ENCODE assay signal across 17 cellular contexts in genomic region chr1:5718716-5719632, GRCh38.
A peak's percentile ranks its signal among the peaks of the same experiment; 100 is the strongest.
DNase-seq lines count a peak whose midpoint lies in the region; FAIRE-seq and TF ChIP-seq lines count a peak whose summit lies in the region.
"Had no signal": no experiment of that assay in that cellular context is flagged by ENCODE, and none has a peak within 500 bp of the region (broad histone marks: within the 10 kb centered on the region; RNA-seq: fewer than 3 reads in every experiment).

No MANE protein-coding gene starts in this region.

- H2AFZ ChIP-seq in H1 (ENCODE audit: low read length) = 0 out of 2 replicates have a peak overlapping the region, but pooled peaks have one; percentile 40

- H3K56ac ChIP-seq in H1 (replicated peaks; ENCODE audit: insufficient read length, low read depth, low read length) = no peak overlapping the region

- H3K4me1 Mint-ChIP-seq in neural crest cell = peaks cover 29% of the 10 kb centered on the region
- H3K4me1 Mint-ChIP-seq: activated CD8-positive, alpha-beta memory T cell treated with anti-CD3 and anti-CD28 coated beads, Interleukin-2, amount 10 ng/mL, durations not matched to agents 7 days and 5 days had no signal

- no peaks in the 10 kb centered on the region for H3K23me2 ChIP-seq in H1 (ENCODE audit: low read depth, low read length)

- no peak overlapping the region for H2BK5ac ChIP-seq in H1 (ENCODE audit: low read depth, low read length)

- BruUV-seq in A673 (replicated peaks; lab: Mats Ljungman, UMichigan) = no TSS peak

- H4K5ac ChIP-seq in H1 (ENCODE audit: insufficient read length, low read depth, low read length) = no peak overlapping the region

- no peak overlapping the region for H2AK5ac ChIP-seq in H1 (ENCODE audit: low read depth, low read length)

- peak; percentile 19; the same call in 1 of the 2 replicates for TF ChIP-seq CTCF in A673 (conservative IDR thresholded peaks at IDR 0.05; ENCODE audit: low read depth, low read length)
- TF ChIP-seq CTCF in H1 (IDR thresholded peaks at IDR 0.05; ENCODE audit: control extremely low read depth in 1 of 3, insufficient read depth in 1 of 3, low read depth in 1 of 3, low read length in 3 of 3) = peak; percentile 37 to 47 (median 42)
- no peak for TF ChIP-seq CTCF in neural crest cell (conservative IDR thresholded peaks at IDR 0.05)
- TF ChIP-seq CTCF in prostate gland (IDR thresholded peaks at IDR 0.05) = no peak

- no peak overlapping the region for H3K4me2 ChIP-seq in H1 (ENCODE audit: insufficient read depth in 1 of 2, low read depth in 2 of 2, low read length in 2 of 2)

- H3K18ac ChIP-seq in H1 (ENCODE audit: extremely low read depth, low read length) = no peak overlapping the region

- peak overlapping the region; percentile 72 for H3K4me3 Mint-ChIP-seq in neural crest cell
- H3K4me3 Mint-ChIP-seq: activated CD8-positive, alpha-beta memory T cell treated with anti-CD3 and anti-CD28 coated beads, Interleukin-2, amount 10 ng/mL, durations not matched to agents 7 days and 5 days; activated naive CD8-positive, alpha-beta T cell; CD4-positive, alpha-beta T cell had no signal

- H3K36me3 ChIP-seq in A673 (ENCODE audit: insufficient read depth, low read length, poor library complexity, severe bottlenecking) (no peaks in the 10 kb centered on the region), HUES6 (ENCODE audit: control insufficient read depth, insufficient read depth, low read length) (no peaks in the 10 kb centered on the region), H1 (ENCODE audit: control insufficient read depth in 2 of 4, insufficient read depth in 4 of 4, low read length in 3 of 4) (no peaks in the 10 kb centered on the region), prostate gland (no peaks in the 10 kb centered on the region)
- H3K36me3 ChIP-seq: SJCRH30 had no signal

- FAIRE-seq in H1 (lab: Jason Lieb, UNC) = no peak
- FAIRE-seq: urothelium cell line had no signal

- H3K9me3 ChIP-seq in A673 (ENCODE audit: low read depth, low read length, poor library complexity, severe bottlenecking) = no peaks in the 10 kb centered on the region
- peaks cover 13% of the 10 kb centered on the region for H3K9me3 ChIP-seq in HUES6 (ENCODE audit: control insufficient read depth, insufficient read depth, low read depth, low read length)
- peaks cover 6 to 9% of the 10 kb centered on the region in 2 experiments; a peak in 2 of 4 replicates for H3K9me3 ChIP-seq in H1 (ENCODE audit: insufficient read depth in 2 of 2, low read depth in 1 of 2, low read length in 1 of 2)
- H3K9me3 ChIP-seq in prostate gland = no peaks in the 10 kb centered on the region

- H2BK12ac ChIP-seq in H1 (ENCODE audit: low read depth, low read length) = peak overlapping the region; percentile 50; the same call in 1 of the 2 replicates

- WGBS in H1 (ENCODE audit: extremely low coverage in 1 of 2, insufficient coverage in 1 of 2, insufficient read length in 1 of 2, insufficient replicate concordance in 2 of 2, low coverage in 1 of 2, low lambda C conversion rate in 2 of 2, missing lambda C conversion rate in 1 of 2), 2 experiments = 75% methylated on average over 34 of the region's 35 CpGs; no CpG with 5 or more reads in 1 of the 2 experiments
- 77% methylated on average over 35 of the region's 35 CpGs for WGBS in prostate gland

- H3K27ac ChIP-seq in A673 (ENCODE audit: low read depth, low read length, poor library complexity, severe bottlenecking) (no peak overlapping the region), HUES6 (ENCODE audit: low read depth, low read length) (no peak overlapping the region), H1 (ENCODE audit: low read depth, low read length) (no peak overlapping the region), prostate gland (no peak overlapping the region)
- H3K27ac ChIP-seq: SJCRH30 had no signal

- TF ChIP-seq POLR2A in H1 (IDR thresholded peaks at IDR 0.05; ENCODE audit: control extremely low read depth in 1 of 2, low read depth in 2 of 2, low read length in 2 of 2) = no peak
- TF ChIP-seq POLR2A in prostate gland (IDR thresholded peaks at IDR 0.05) = no peak

- H3K27me3 ChIP-seq in A673 (replicated peaks; ENCODE audit: insufficient read depth, low read depth, low read length, poor library complexity) (no peaks in the 10 kb centered on the region), HUES6 (ENCODE audit: control insufficient read depth, insufficient read depth, low read length) (no peaks in the 10 kb centered on the region; the same call in 1 of the 2 replicates), H1 (replicated peaks in 1 of 4; ENCODE audit: control insufficient read depth in 3 of 4, extremely low read depth in 1 of 4, insufficient read depth in 3 of 4, low read length in 3 of 4) (peaks cover 0 to 2% (median 0%) of the 10 kb centered on the region in 4 experiments; a peak in 3 of 7 replicates), prostate gland (replicated peaks; ENCODE audit: insufficient read depth) (no peaks in the 10 kb centered on the region)

- intact Hi-C loops in A673 (cut with micrococcal nuclease; ENCODE audit: unreplicated experiment) (no loop called here), prostate gland (cut with DNase I) (no loop called here)

- in situ Hi-C loops in KBM-7 (cut with MboI; ENCODE audit: low pct_unique_long_range_greater_than_20kb, low sequenced_read_pairs) = no loop called here

- H3K4me3 ChIP-seq in A673 (ENCODE audit: low read depth, low read length, poor library complexity, severe bottlenecking) = no peak overlapping the region
- peak overlapping the region; percentile 21; the same call in 1 of the 2 replicates for H3K4me3 ChIP-seq in HUES6 (ENCODE audit: low read depth, low read length)
- H3K4me3 ChIP-seq in H1 (ENCODE audit: extremely low read depth in 1 of 4, insufficient read depth in 2 of 4, low read depth in 3 of 4, low read length in 4 of 4) = no peak overlapping the region
- H3K4me3 ChIP-seq in prostate gland = no peak overlapping the region
- H3K4me3 ChIP-seq: SJCRH30 had no signal

- no peaks in the 10 kb centered on the region for H3K36me3 Mint-ChIP-seq in neural crest cell (ENCODE audit: low read depth)
- H3K36me3 Mint-ChIP-seq: activated CD8-positive, alpha-beta memory T cell treated with anti-CD3 and anti-CD28 coated beads, Interleukin-2, amount 10 ng/mL, durations not matched to agents 7 days and 5 days had no signal

- H2BK20ac ChIP-seq in H1 (ENCODE audit: low read length) = no peak overlapping the region

- H3K79me1 ChIP-seq in H1 (ENCODE audit: low read depth, low read length) = no peaks in the 10 kb centered on the region

- no peak overlapping the region for H4K8ac ChIP-seq in H1 (ENCODE audit: extremely low read depth, insufficient read depth, low read length)

- no peak overlapping the region for H2BK120ac ChIP-seq in H1 (replicated peaks; ENCODE audit: low read depth, low read length)

- H3K14ac ChIP-seq in H1 (ENCODE audit: insufficient read length) = no peak overlapping the region

- H3K23ac ChIP-seq in H1 (ENCODE audit: insufficient read length) = no peak overlapping the region

- H3K9ac ChIP-seq in HUES6 (ENCODE audit: low read length) = no peak overlapping the region
- no peak overlapping the region for H3K9ac ChIP-seq in H1 (replicated peaks in 1 of 4; ENCODE audit: extremely low read depth in 1 of 4, low read depth in 3 of 4, low read length in 3 of 4)

- POLR2A ChIA-PET in A673 (lab: Charles Lee; ENCODE audit: low non-redundant PET) = no interaction called here
- POLR2A ChIA-PET in H1 (lab: Charles Lee; ENCODE audit: partially characterized antibody) = no interaction called here

- H3K4me1 ChIP-seq in A673 (ENCODE audit: insufficient read depth, low read length, poor library complexity, severe bottlenecking) (no peaks in the 10 kb centered on the region), HUES6 (ENCODE audit: control insufficient read depth, insufficient read depth, low read length) (peaks cover 24% of the 10 kb centered on the region), H1 (replicated peaks in 1 of 4; ENCODE audit: control insufficient read depth in 3 of 4, insufficient read depth in 4 of 4, low read length in 3 of 4) (peaks cover 3 to 18% (median 13%) of the 10 kb centered on the region in 4 experiments), prostate gland (replicated peaks) (no peaks in the 10 kb centered on the region)
- H3K4me1 ChIP-seq: SJCRH30 had no signal

- H3K27me3 Mint-ChIP-seq in neural crest cell (ENCODE audit: low read depth) = no peaks in the 10 kb centered on the region

- H3K4ac ChIP-seq in H1 (replicated peaks; ENCODE audit: insufficient read length, low read depth, low read length) = no peak overlapping the region

- no peak for DNase-seq in A673 (ENCODE audit: low spot score)
- DNase-seq in H1 (ENCODE audit: low read depth in 1 of 2, low spot score in 2 of 2) = no peak
- peak; percentile 37 for DNase-seq in neural crest cell (ENCODE audit: low read depth, low spot score)
- DNase-seq in DMS79 (lab: John Stamatoyannopoulos, UW) = no peak
- DNase-seq in KBM-7 = no peak
- DNase-seq in prostate gland (ENCODE audit: low spot score) = no peak
- DNase-seq in cerebellar nuclear complex (lab: John Stamatoyannopoulos, UW) = no peak
- DNase-seq: activated CD8-positive, alpha-beta memory T cell treated with anti-CD3 and anti-CD28 coated beads, Interleukin-2, amount 10 ng/mL, durations not matched to agents 7 days and 5 days; CD4-positive, alpha-beta T cell; left ventricle myocardium superior; NCI-H1105 treated with DMSO at 0.1 percent for 48 hours; PC-3; SJCRH30; stimulated activated CD4-positive, alpha-beta T cell treated with anti-CD3 and anti-CD28 coated beads, Interleukin-1b, Interleukin-23, amount 100 ng/mL, for 48 hours had no signal

- CTCF ChIA-PET in A673 (lab: Charles Lee) = no interaction called here
- CTCF ChIA-PET in H1 (lab: Charles Lee; ENCODE audit: partially characterized antibody) = interaction anchor here (0.8 to 8.8 kb wide), 8 partner anchors 10 to 209 kb away, joined by 3 to 40 read pairs (median 4); no protein-coding TSS in a partner anchor

- TF ChIP-seq RAD21 in H1 (IDR thresholded peaks at IDR 0.05 in 1 of 2, conservative IDR thresholded peaks at IDR 0.05 in 1 of 2; ENCODE audit: low read depth in 2 of 2, low read length in 2 of 2) = peak; percentile 61 to 67

- no peaks in the 10 kb centered on the region for H3K79me2 ChIP-seq in H1 (ENCODE audit: control insufficient read depth in 1 of 2, insufficient read depth in 2 of 2, low read length in 2 of 2)

- peak overlapping the region; percentile 56 for H4K91ac ChIP-seq in H1 (replicated peaks; ENCODE audit: insufficient read length, low read length)

- H3K9me3 Mint-ChIP-seq in neural crest cell = peaks cover 4% of the 10 kb centered on the region

- TF ChIP-seq EP300 in H1 (IDR thresholded peaks at IDR 0.05; ENCODE audit: borderline replicate concordance in 1 of 2, low read depth in 2 of 2, low read length in 2 of 2) = no peak

- no peak overlapping the region for H2BK15ac ChIP-seq in H1 (ENCODE audit: low read length)

- no peak overlapping the region for H3K27ac Mint-ChIP-seq in neural crest cell (ENCODE audit: unreplicated experiment)
- H3K27ac Mint-ChIP-seq: activated CD8-positive, alpha-beta memory T cell treated with anti-CD3 and anti-CD28 coated beads, Interleukin-2, amount 10 ng/mL, durations not matched to agents 7 days and 5 days; activated naive CD8-positive, alpha-beta T cell; CD4-positive, alpha-beta T cell had no signal

- H4K20me1 ChIP-seq in H1 (replicated peaks in 1 of 2; ENCODE audit: control insufficient read depth in 1 of 2, insufficient read depth in 2 of 2, low read length in 2 of 2) = no peaks in the 10 kb centered on the region

Comparison
In these comparisons a context has a peak if more than half of its experiments do, and no peak if none do; other contexts are left out.
1. CTCF ChIP-seq: peak in A673 (single experiment) and H1 (3 of 3); none in neural crest cell (single experiment) and prostate gland (0 of 4).